In the genomic region with DNA sequence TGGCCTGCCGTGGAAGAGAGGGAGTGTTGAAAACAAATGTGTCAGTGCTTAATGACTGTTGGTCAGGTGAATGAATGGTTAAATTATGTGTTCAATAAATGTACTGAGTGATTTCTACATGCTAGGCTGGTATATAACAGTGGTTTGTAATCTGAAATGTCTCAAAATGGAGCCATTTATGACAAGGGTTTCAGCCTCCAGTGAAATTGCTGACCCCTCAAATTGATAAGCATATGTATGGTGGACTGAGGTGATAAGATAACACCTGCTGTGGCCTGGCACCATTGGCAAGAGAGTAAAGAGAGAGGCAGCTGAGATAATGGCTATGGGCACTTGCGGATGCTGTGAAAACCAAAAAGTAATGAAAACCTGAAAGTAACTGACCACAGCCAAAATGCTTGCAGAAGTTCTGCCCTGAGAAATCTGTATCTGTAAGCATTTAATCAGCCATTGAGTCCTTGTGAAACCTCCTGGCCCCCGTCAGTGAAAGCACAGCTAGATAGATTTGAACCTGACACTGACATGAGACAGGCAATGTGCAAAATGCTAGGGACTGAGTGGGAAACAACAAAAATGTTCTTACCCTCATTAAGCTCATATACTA, we compare ENCODE assay signal across 1 cellular context.
TF ChIP-seq lines count a peak whose summit lies in the region.

No MANE protein-coding gene starts in this region.

TF ChIP-seq in H1, 55 proteins besides CTCF, POLR2A, EP300 and RAD21 (continued from another document):
- no peak for TF ChIP-seq CHD1 (IDR thresholded peaks at IDR 0.05; ENCODE audit: low read depth, low read length)
- TF ChIP-seq RXRA (IDR thresholded peaks at IDR 0.05; ENCODE audit: insufficient read depth, low read depth, low read length): no peak
- TF ChIP-seq KDM1A (IDR thresholded peaks at IDR 0.05; ENCODE audit: borderline replicate concordance, low read length): no peak
TF ChIP-seq in H1: peak in this region for 0.
